In the genomic region with DNA sequence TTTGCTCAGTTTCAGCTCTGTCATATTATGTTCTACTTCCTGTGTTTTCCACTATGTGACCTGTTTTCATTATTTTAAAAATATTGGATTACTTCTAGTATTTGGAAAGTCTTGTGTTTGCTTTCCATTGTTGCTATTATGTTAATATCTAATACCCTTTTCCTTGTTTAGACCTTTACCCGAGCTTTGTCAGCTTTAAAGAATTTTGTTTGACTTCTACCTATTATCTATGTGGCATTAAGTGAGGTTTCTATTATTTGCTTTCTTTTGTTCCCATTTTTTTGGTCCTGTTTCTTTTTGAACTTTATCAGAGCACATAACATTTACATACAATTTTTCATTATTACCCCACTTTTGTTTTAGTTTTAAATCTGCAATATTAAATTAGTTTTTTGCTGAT, we compare ENCODE assay signal across 26 cellular contexts.
"Had no signal": no experiment of that assay in that cellular context is flagged by ENCODE, and none has a peak within 500 bp of the region (broad histone marks: within the 10 kb centered on the region; RNA-seq: fewer than 3 reads in every experiment).

No MANE protein-coding gene starts in this region.

- ATAC-seq: effector memory CD8-positive, alpha-beta T cell; esophagus mucosa; gastrocnemius medialis; heart right ventricle; left cardiac atrium; left lung; left ventricle myocardium superior; lower lobe of right lung; mucosa of descending colon had no signal

- DNase-seq: colonic mucosa; cortex of kidney; effector CD8-positive, alpha-beta T cell; effector memory CD8-positive, alpha-beta T cell; endodermal cell; erythroblast; esophagus squamous epithelium; foreskin fibroblast; foreskin melanocyte; gastrocnemius medialis; glutamatergic neuron; head of caudate nucleus; heart right ventricle; hippocampal formation; left cardiac atrium; left lung; left ventricle myocardium superior; lower lobe of right lung; mesenchymal stem cell; mucosa of descending colon had no signal

- H3K4me1 ChIP-seq: colonic mucosa, esophagus squamous epithelium, gastrocnemius medialis, heart right ventricle, left lung, lower lobe of right lung had no signal

- FAIRE-seq: islet of Langerhans, keratinocyte had no signal

- H3K36me3 Mint-ChIP-seq: mesothelial cell of epicardium had no signal

- H3K27me3 ChIP-seq: colonic mucosa, esophagus squamous epithelium, gastrocnemius medialis, heart right ventricle, left lung had no signal

- H3K9me3 Mint-ChIP-seq: dendritic cell treated with granulocyte-macrophage colony-stimulating factor and Interleukin-4, amounts not matched to agents 40 ng/mL and 50 ng/mL, for 4 days had no signal

- H3K27me3 Mint-ChIP-seq: dendritic cell treated with granulocyte-macrophage colony-stimulating factor and Interleukin-4, amounts not matched to agents 40 ng/mL and 50 ng/mL, for 4 days; effector memory CD8-positive, alpha-beta T cell had no signal

- H3K27ac ChIP-seq: colonic mucosa, epithelial cell of prostate, esophagus squamous epithelium, gastrocnemius medialis, heart right ventricle, left lung, lower lobe of right lung had no signal

- H3K9me3 ChIP-seq: colonic mucosa, esophagus squamous epithelium, gastrocnemius medialis, lower lobe of right lung, mucosa of descending colon had no signal

- H3K27ac Mint-ChIP-seq: dendritic cell treated with granulocyte-macrophage colony-stimulating factor and Interleukin-4, amounts not matched to agents 40 ng/mL and 50 ng/mL, for 4 days; effector memory CD8-positive, alpha-beta T cell; endodermal cell; mesothelial cell of epicardium had no signal

- H3K4me3 ChIP-seq: colonic mucosa, esophagus squamous epithelium, gastrocnemius medialis, heart right ventricle, left lung, lower lobe of right lung, mucosa of descending colon had no signal

- H3K36me3 ChIP-seq: colonic mucosa, esophagus squamous epithelium, gastrocnemius medialis, heart right ventricle, left lung, lower lobe of right lung had no signal

- H3K4me3 Mint-ChIP-seq: dendritic cell treated with granulocyte-macrophage colony-stimulating factor and Interleukin-4, amounts not matched to agents 40 ng/mL and 50 ng/mL, for 4 days; effector memory CD8-positive, alpha-beta T cell; endodermal cell; mesothelial cell of epicardium had no signal
